Comparison of ENCODE assay signal across 30 cellular contexts in genomic region chr10:70568113-70568512, GRCh38. TPM values are rescaled to one million over a fixed set of nuclear protein-coding genes. Genes with fewer than 3 reads are reported as not detected.
"Had no signal": no experiment of that assay in that cellular context is flagged by ENCODE, and none has a peak within 500 bp of the region (broad histone marks: within the 10 kb centered on the region; RNA-seq: fewer than 3 reads in every experiment).

No MANE protein-coding gene starts in this region.

- H3K27ac Mint-ChIP-seq: mesothelial cell of epicardium had no signal

- H3K36me3 Mint-ChIP-seq: mesothelial cell of epicardium had no signal

- ATAC-seq: esophagus mucosa, gastrocnemius medialis, heart right ventricle, left cardiac atrium, left lung, left ventricle myocardium superior, lower lobe of right lung, mucosa of descending colon had no signal

- H3K27me3 Mint-ChIP-seq: naive B cell had no signal

- FAIRE-seq: islet of Langerhans, keratinocyte had no signal

- H3K4me3 Mint-ChIP-seq: mesothelial cell of epicardium, naive B cell had no signal

- DNase-seq: colonic mucosa; dermis blood vessel endothelial cell; effector CD4-positive, alpha-beta T cell; effector memory CD4-positive, alpha-beta T cell; erythroblast; esophagus squamous epithelium; foreskin fibroblast; foreskin melanocyte; gastrocnemius medialis; glutamatergic neuron; head of caudate nucleus; heart right ventricle; hippocampal formation; left ventricle myocardium superior; lower lobe of right lung; mesenchymal stem cell; mucosa of descending colon; naive B cell had no signal

- H3K36me3 ChIP-seq: colonic mucosa, gastrocnemius medialis had no signal

- H3K27ac ChIP-seq: colonic mucosa, dorsolateral prefrontal cortex, epithelial cell of prostate, esophagus squamous epithelium, gastrocnemius medialis, heart right ventricle, left lung, lower lobe of right lung had no signal

- H3K27me3 ChIP-seq: colonic mucosa, dorsolateral prefrontal cortex, esophagus squamous epithelium, gastrocnemius medialis, heart right ventricle, left lung had no signal

- H3K4me3 ChIP-seq: colonic mucosa, dorsolateral prefrontal cortex, esophagus squamous epithelium, gastrocnemius medialis, heart right ventricle, left lung, lower lobe of right lung, mucosa of descending colon had no signal

- H3K9me3 ChIP-seq: colonic mucosa, esophagus squamous epithelium, gastrocnemius medialis, heart right ventricle, left lung, lower lobe of right lung, mucosa of descending colon had no signal

- H3K4me1 ChIP-seq: colonic mucosa, gastrocnemius medialis, lower lobe of right lung had no signal

- H3K9me3 Mint-ChIP-seq: mesothelial cell of epicardium, naive B cell had no signal

RNA-seq across cellular contexts. Expression of gene PRF1, which starts 34.4 kb away (rescaled TPM):
- total RNA-seq: dermis blood vessel endothelial cell, glomerular endothelial cell, kidney epithelial cell, lung microvascular endothelial cell, myocyte had no signal
- polyA plus RNA-seq: keratinocyte had no signal
